Comparison of ENCODE assay signal across 8 cellular contexts in the genomic region with DNA sequence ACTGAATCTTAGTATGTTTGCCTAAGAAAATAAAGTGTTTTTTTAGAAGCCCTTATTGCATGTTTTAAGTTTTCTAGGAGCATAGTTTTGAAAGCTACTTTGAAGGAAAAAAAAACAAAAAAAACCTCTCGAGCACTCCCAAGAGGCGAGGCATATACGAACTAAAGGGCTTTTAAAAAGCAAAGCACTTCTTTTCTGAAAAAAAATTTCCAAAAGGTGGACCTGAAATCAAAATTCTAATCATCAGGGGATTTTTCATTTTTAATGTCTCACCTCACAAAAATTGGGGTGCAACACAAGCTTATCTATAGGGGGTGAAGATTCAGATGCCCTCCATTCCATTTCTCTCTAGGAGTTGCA. TPM values are rescaled to one million over a fixed set of nuclear protein-coding genes. Genes with fewer than 3 reads are reported as not detected.
DNase-seq lines count a peak whose midpoint lies in the region; ATAC-seq and TF ChIP-seq lines count a peak whose summit lies in the region.

No MANE protein-coding gene starts in this region.

- H3K27ac Mint-ChIP-seq in T-helper 1 cell treated with Interleukin-12 subunit alpha and Interleukin-12 subunit beta and Interleukin-4 antibody, amounts not matched to agents 30 μg/mL and 1 μg/mL, for 36 hours = peak overlapping the region; percentile 97
- peak overlapping the region; percentile 98 for H3K27ac Mint-ChIP-seq in WTC11
- H3K27ac Mint-ChIP-seq in stimulated activated naive CD8-positive, alpha-beta T cell treated with anti-CD3 and anti-CD28 coated beads, Interleukin-15, amount 100 ng/mL, for 72 hours = peak overlapping the region; percentile 88 to 99

- DNase-seq in T-helper 1 cell (no peak), WTC11 (ENCODE audit: low spot score) (no peak), iPS DF 6.9 (ENCODE audit: low read depth, low spot score) (no peak), UCSD-AML1 (lab: John Stamatoyannopoulos, UW; ENCODE audit: unreplicated experiment) (no peak), occipital lobe (lab: John Stamatoyannopoulos, UW) (no peak)
- no peak for DNase-seq in stimulated activated naive CD8-positive, alpha-beta T cell treated with anti-CD3 and anti-CD28 coated beads, Interleukin-15, amount 100 ng/mL, for 72 hours

- peaks cover 4% of the 10 kb centered on the region; the same call in 1 of the 2 replicates for H3K36me3 ChIP-seq in iPS DF 6.9 (ENCODE audit: control insufficient read depth, insufficient read depth, low read length)

- H3K36me3 Mint-ChIP-seq in T-helper 1 cell treated with Interleukin-12 subunit alpha and Interleukin-12 subunit beta and Interleukin-4 antibody, amounts not matched to agents 30 μg/mL and 1 μg/mL, for 36 hours (ENCODE audit: low read depth) = peaks cover 36% of the 10 kb centered on the region
- peaks cover 40% of the 10 kb centered on the region for H3K36me3 Mint-ChIP-seq in WTC11

- H3K4me3 ChIP-seq in iPS DF 6.9 (ENCODE audit: low read length) = peak overlapping the region; percentile 80

- CTCF ChIA-PET in WTC11 (lab: Charles Lee) = interaction anchor here (0.5 to 1.0 kb wide), 2 partner anchors 188 to 292 kb away, joined by 3 to 4 read pairs; partner anchors contain the start of gene GFI1

- no peaks in the 10 kb centered on the region for H3K9me3 Mint-ChIP-seq in T-helper 1 cell treated with Interleukin-12 subunit alpha and Interleukin-12 subunit beta and Interleukin-4 antibody, amounts not matched to agents 30 μg/mL and 1 μg/mL, for 36 hours
- peaks cover 4% of the 10 kb centered on the region for H3K9me3 Mint-ChIP-seq in WTC11
- H3K9me3 Mint-ChIP-seq in stimulated activated naive CD8-positive, alpha-beta T cell treated with anti-CD3 and anti-CD28 coated beads, Interleukin-15, amount 100 ng/mL, for 72 hours = no peaks in the 10 kb centered on the region

- no peak for TF ChIP-seq CTCF in WTC11 (IDR thresholded peaks at IDR 0.05)

- no peaks in the 10 kb centered on the region for H3K4me1 ChIP-seq in iPS DF 6.9 (ENCODE audit: control insufficient read depth, insufficient read depth, low read length)

- no CpG with 5 or more reads among the region's 3 CpGs for WGBS in iPS DF 6.9 (ENCODE audit: insufficient coverage, insufficient read length)

- ATAC-seq in WTC11 = no peak
- peak; percentile 2 for ATAC-seq in stimulated activated naive CD8-positive, alpha-beta T cell treated with anti-CD3 and anti-CD28 coated beads, Interleukin-15, amount 100 ng/mL, for 72 hours
- ATAC-seq in HG02798 (IDR thresholded peaks at IDR 0.05; ENCODE audit: poor library complexity, unreplicated experiment) = no peak

- no peaks in the 10 kb centered on the region for H3K27me3 ChIP-seq in iPS DF 6.9 (ENCODE audit: control insufficient read depth, insufficient read depth, low read length)

- H3K4me3 Mint-ChIP-seq in T-helper 1 cell treated with Interleukin-12 subunit alpha and Interleukin-12 subunit beta and Interleukin-4 antibody, amounts not matched to agents 30 μg/mL and 1 μg/mL, for 36 hours = peak overlapping the region; percentile 95
- peak overlapping the region; percentile 95 for H3K4me3 Mint-ChIP-seq in WTC11
- peak overlapping the region; percentile 81 to 96 for H3K4me3 Mint-ChIP-seq in stimulated activated naive CD8-positive, alpha-beta T cell treated with anti-CD3 and anti-CD28 coated beads, Interleukin-15, amount 100 ng/mL, for 72 hours

- H3K27me3 Mint-ChIP-seq in T-helper 1 cell treated with Interleukin-12 subunit alpha and Interleukin-12 subunit beta and Interleukin-4 antibody, amounts not matched to agents 30 μg/mL and 1 μg/mL, for 36 hours (ENCODE audit: low read depth) = no peaks in the 10 kb centered on the region
- no peaks in the 10 kb centered on the region for H3K27me3 Mint-ChIP-seq in WTC11 (ENCODE audit: low read depth)
- H3K27me3 Mint-ChIP-seq in stimulated activated naive CD8-positive, alpha-beta T cell treated with anti-CD3 and anti-CD28 coated beads, Interleukin-15, amount 100 ng/mL, for 72 hours = no peaks in the 10 kb centered on the region

- H3K9me3 ChIP-seq in iPS DF 6.9 (ENCODE audit: control insufficient read depth, insufficient read depth, low read length) = no peaks in the 10 kb centered on the region

- no peak overlapping the region for H3K27ac ChIP-seq in iPS DF 6.9 (ENCODE audit: low read length)

- POLR2A ChIA-PET in WTC11 (lab: Charles Lee) = interaction anchor here (0.8 to 1.1 kb wide), 2 partner anchors 19 to 218 kb away, joined by 3 to 4 read pairs; partner anchors contain the start of gene BTBD8

- peaks cover 39% of the 10 kb centered on the region for H3K4me1 Mint-ChIP-seq in T-helper 1 cell treated with Interleukin-12 subunit alpha and Interleukin-12 subunit beta and Interleukin-4 antibody, amounts not matched to agents 30 μg/mL and 1 μg/mL, for 36 hours (ENCODE audit: low read depth)
- H3K4me1 Mint-ChIP-seq in WTC11 = peaks cover 13% of the 10 kb centered on the region
- H3K4me1 Mint-ChIP-seq in stimulated activated naive CD8-positive, alpha-beta T cell treated with anti-CD3 and anti-CD28 coated beads, Interleukin-15, amount 100 ng/mL, for 72 hours = peaks cover 31% of the 10 kb centered on the region

TF ChIP-seq in WTC11, 78 proteins besides CTCF, POLR2A, EP300 and RAD21:
- TF ChIP-seq IRF2 (CRISPR knock-in tag; IDR thresholded peaks at IDR 0.05; ENCODE audit: borderline replicate concordance, low read depth) (no peak), ZNF219 (CRISPR knock-in tag; IDR thresholded peaks at IDR 0.05; ENCODE audit: borderline replicate concordance) (no peak), PRDM15 (CRISPR knock-in tag; IDR thresholded peaks at IDR 0.05) (no peak), NR2C2 (CRISPR knock-in tag; IDR thresholded peaks at IDR 0.05) (no peak), MXD4 (CRISPR knock-in tag; IDR thresholded peaks at IDR 0.05; ENCODE audit: borderline replicate concordance) (no peak), NFYB (CRISPR knock-in tag; conservative IDR thresholded peaks at IDR 0.05; ENCODE audit: low read depth) (no peak)
- TF ChIP-seq, protein P1, sequence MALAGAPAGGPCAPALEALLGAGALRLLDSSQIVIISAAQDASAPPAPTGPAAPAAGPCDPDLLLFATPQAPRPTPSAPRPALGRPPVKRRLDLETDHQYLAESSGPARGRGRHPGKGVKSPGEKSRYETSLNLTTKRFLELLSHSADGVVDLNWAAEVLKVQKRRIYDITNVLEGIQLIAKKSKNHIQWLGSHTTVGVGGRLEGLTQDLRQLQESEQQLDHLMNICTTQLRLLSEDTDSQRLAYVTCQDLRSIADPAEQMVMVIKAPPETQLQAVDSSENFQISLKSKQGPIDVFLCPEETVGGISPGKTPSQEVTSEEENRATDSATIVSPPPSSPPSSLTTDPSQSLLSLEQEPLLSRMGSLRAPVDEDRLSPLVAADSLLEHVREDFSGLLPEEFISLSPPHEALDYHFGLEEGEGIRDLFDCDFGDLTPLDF (CRISPR knock-in tag; IDR thresholded peaks at IDR 0.05) = no peak
- TF ChIP-seq, protein P2, sequence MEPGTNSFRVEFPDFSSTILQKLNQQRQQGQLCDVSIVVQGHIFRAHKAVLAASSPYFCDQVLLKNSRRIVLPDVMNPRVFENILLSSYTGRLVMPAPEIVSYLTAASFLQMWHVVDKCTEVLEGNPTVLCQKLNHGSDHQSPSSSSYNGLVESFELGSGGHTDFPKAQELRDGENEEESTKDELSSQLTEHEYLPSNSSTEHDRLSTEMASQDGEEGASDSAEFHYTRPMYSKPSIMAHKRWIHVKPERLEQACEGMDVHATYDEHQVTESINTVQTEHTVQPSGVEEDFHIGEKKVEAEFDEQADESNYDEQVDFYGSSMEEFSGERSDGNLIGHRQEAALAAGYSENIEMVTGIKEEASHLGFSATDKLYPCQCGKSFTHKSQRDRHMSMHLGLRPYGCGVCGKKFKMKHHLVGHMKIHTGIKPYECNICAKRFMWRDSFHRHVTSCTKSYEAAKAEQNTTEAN (CRISPR knock-in tag; IDR thresholded peaks at IDR 0.05) = no peak

RNA-seq across cellular contexts. Expression of gene GLMN, which starts 0.6 kb away (rescaled TPM):
- total RNA-seq in WTC11 (2021) (20.4 to 20.9 TPM (median 20.4 TPM) in 3 replicates), occipital lobe (42.6 TPM)

RNA-seq across cellular contexts. Expression of gene RPAP2, which starts 0.7 kb away (rescaled TPM):
- 19.8 to 23.0 TPM (median 21.5 TPM) in 3 replicates for total RNA-seq in WTC11 (2021)
- 41.5 TPM for total RNA-seq in occipital lobe
